17 cellular contexts compared by ENCODE assay signal in the genomic region with DNA sequence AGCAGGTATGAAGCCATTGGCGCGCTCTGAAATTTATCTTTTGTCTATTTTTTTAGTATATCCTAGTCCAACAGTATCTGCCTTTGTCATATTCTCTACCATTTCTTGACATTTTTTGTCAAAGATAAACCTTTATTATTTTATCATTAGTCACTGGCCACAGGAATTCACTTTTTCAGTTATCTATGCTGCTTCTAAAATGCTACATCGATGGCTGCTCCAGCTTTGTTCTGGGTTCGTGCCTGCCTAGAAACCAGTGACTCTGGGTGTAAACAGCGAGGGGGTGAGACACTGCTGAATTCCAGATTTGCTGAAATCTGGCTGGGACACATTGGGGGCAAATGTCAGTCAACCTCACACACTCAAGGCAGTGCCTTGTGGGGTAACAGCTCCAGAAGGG.
DNase-seq lines count a peak whose midpoint lies in the region; FAIRE-seq and TF ChIP-seq lines count a peak whose summit lies in the region.
"Had no signal": no experiment of that assay in that cellular context is flagged by ENCODE, and none has a peak within 500 bp of the region (broad histone marks: within the 10 kb centered on the region; RNA-seq: fewer than 3 reads in every experiment).

No MANE protein-coding gene starts in this region.

- H3K27ac ChIP-seq in GM23248 (peak overlapping the region; percentile 53), adrenal gland (no peak overlapping the region)
- H3K27ac ChIP-seq: vagina, VCaP had no signal

- peak; percentile 75 for DNase-seq in GM23248
- DNase-seq in T1000 (lab: John Stamatoyannopoulos, UW): peak; percentile 13
- DNase-seq in fibroblast of the aortic adventitia (ENCODE audit: low read depth): peak; percentile 92
- peak; percentile 43 for DNase-seq in urothelium cell line (ENCODE audit: low spot score)
- DNase-seq in SKM-1 treated with dmso at 0.1 percent for 144 hours (lab: John Stamatoyannopoulos, UW; ENCODE audit: unreplicated experiment): no peak
- DNase-seq in adrenal gland: no peak
- no peak for DNase-seq in T-helper 9 cell
- DNase-seq: activated CD8-positive, alpha-beta memory T cell treated with anti-CD3 and anti-CD28 coated beads for 24 hours; activated effector memory CD4-positive, alpha-beta T cell treated with anti-CD3 and anti-CD28 coated beads, Interleukin-2, amount 50 U/mL, for 16 hours; NCI-H446 treated with DMSO at 0.1 percent for 48 hours; nucleus accumbens; small intestine; stimulated activated naive CD8-positive, alpha-beta T cell treated with anti-CD3 and anti-CD28 coated beads, Interleukin-15, amount 100 ng/mL, for 72 hours had no signal

- no peaks in the 10 kb centered on the region for H3K79me2 ChIP-seq in GM23248 (ENCODE audit: insufficient read depth)

- H3K4me1 ChIP-seq in GM23248 (ENCODE audit: insufficient read depth): peaks cover 24% of the 10 kb centered on the region
- no peaks in the 10 kb centered on the region for H3K4me1 ChIP-seq in adrenal gland (replicated peaks in 1 of 2)
- H3K4me1 ChIP-seq: vagina had no signal

- H2AFZ ChIP-seq in GM23248: no peak overlapping the region

- H3K4me3 ChIP-seq in GM23248 (no peak overlapping the region), fibroblast of the aortic adventitia (ENCODE audit: low read depth, low read length) (no peak overlapping the region), adrenal gland (no peak overlapping the region)
- H3K4me3 ChIP-seq: vagina had no signal

- TF ChIP-seq CTCF in fibroblast of the aortic adventitia (IDR thresholded peaks at IDR 0.05; ENCODE audit: insufficient read depth, low read length) (no peak), adrenal gland (IDR thresholded peaks at IDR 0.05) (no peak)

- TF ChIP-seq POLR2A in adrenal gland (IDR thresholded peaks at IDR 0.05): no peak

- H3K9me2 ChIP-seq in GM23248 (ENCODE audit: insufficient read depth): no peaks in the 10 kb centered on the region

- in situ Hi-C loops in GM23248 (cut with MboI): no loop called here

- H3F3A ChIP-seq in GM23248 (ENCODE audit: insufficient read depth): peaks cover 23% of the 10 kb centered on the region

- no peaks in the 10 kb centered on the region for H4K20me1 ChIP-seq in GM23248 (ENCODE audit: insufficient read depth)

- H3K36me3 ChIP-seq in GM23248 (ENCODE audit: low read depth): no peaks in the 10 kb centered on the region
- H3K36me3 ChIP-seq in adrenal gland (replicated peaks in 1 of 2): no peaks in the 10 kb centered on the region
- H3K36me3 ChIP-seq: vagina had no signal

- no peaks in the 10 kb centered on the region for H3K27me3 ChIP-seq in GM23248 (replicated peaks; ENCODE audit: insufficient read depth)
- no peaks in the 10 kb centered on the region for H3K27me3 ChIP-seq in adrenal gland
- H3K27me3 ChIP-seq: vagina had no signal

- no peak overlapping the region for H3K9ac ChIP-seq in GM23248

- peak overlapping the region; percentile 4 for H3K4me2 ChIP-seq in GM23248 (ENCODE audit: unreplicated experiment)

- FAIRE-seq in urothelium cell line (lab: Jason Lieb, UNC): no peak
- FAIRE-seq: frontal cortex, G401.6, small intestine had no signal

- intact Hi-C loops in adrenal gland (cut with DNase I): no loop called here

- WGBS in GM23248 (ENCODE audit: low coverage in 1 of 2, low lambda C conversion rate in 2 of 2, missing lambda C conversion rate in 2 of 2), 2 experiments: 53 to 59% methylated on average over 5 of the region's 5 CpGs
- 71 to 87% (median 80%) methylated on average over 5 of the region's 5 CpGs for WGBS in adrenal gland, 4 donors

- H3K9me3 ChIP-seq in GM23248 (ENCODE audit: low read depth) (no peaks in the 10 kb centered on the region), adrenal gland (replicated peaks in 1 of 3) (peaks cover 0 to 5% (median 0%) of the 10 kb centered on the region in 3 donors)
- H3K9me3 ChIP-seq: vagina had no signal

Comparison
In these comparisons a context has a peak if more than half of its experiments do, and no peak if none do; other contexts are left out.
1. DNase-seq: peak in GM23248 (single experiment), T1000 (single experiment), fibroblast of the aortic adventitia (single experiment) and urothelium cell line (single experiment); none in SKM-1 treated with dmso at 0.1 percent for 144 hours (single experiment), adrenal gland (0 of 7) and T-helper 9 cell (single experiment).